8 cellular contexts compared by ENCODE assay signal in the genomic region with DNA sequence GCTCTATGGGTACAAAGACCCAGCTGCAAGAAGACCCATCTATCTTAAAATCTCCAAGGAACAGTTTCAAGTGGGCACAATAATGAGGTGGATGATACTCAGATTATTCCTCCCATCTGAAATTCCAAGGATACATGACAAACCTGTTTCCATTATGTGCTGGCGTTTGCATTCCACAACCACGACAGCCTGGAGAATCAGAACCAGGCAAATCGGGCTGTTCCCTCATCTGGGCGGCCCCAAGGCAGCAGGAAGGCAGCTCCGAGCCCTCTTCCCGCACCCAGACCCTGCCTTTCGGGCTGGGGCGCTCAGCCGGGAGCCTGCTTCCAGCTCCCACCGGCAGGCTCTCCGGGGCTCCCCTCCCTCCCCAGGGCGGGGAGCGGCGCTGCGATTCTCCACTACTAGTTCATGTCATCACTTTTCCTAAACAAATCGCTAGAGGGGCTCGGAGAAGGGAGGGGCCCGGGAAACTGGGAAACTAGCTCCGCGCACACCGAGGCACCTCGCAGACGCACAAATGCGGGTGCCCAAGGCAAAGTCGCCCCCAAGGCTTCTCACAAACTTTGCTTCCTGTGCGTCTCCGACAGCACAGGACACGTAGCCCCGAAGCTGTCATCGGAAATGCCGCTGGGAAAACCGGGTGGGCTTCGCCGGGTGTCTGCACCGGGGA. TPM values are rescaled to one million over a fixed set of nuclear protein-coding genes. Genes with fewer than 3 reads are reported as not detected.
A peak's percentile ranks its signal among the peaks of the same experiment; 100 is the strongest.
DNase-seq lines count a peak whose midpoint lies in the region; ATAC-seq and TF ChIP-seq lines count a peak whose summit lies in the region.

Gene MGLL (minus strand): TSS at position 350 of the 670 bp plus-strand sequence. CDS start 197 bp downstream, at position 153.

- no peaks in the 10 kb centered on the region for H3K36me3 ChIP-seq in WERI-Rb-1

- peak; percentile 6 for DNase-seq in activated CD4-positive, alpha-beta T cell treated with anti-CD3 and anti-CD28 coated beads for 48 hours
- DNase-seq in activated CD4-positive, alpha-beta T cell treated with anti-CD3 and anti-CD28 coated beads for 4 hours, result no peak
- peak; percentile 42 for DNase-seq in WERI-Rb-1
- peak; percentile 32 for DNase-seq in fibroblast of pulmonary artery (ENCODE audit: low read depth)
- DNase-seq in natural killer cell, result no peak
- DNase-seq in SKM-1 (lab: John Stamatoyannopoulos, UW; ENCODE audit: unreplicated experiment), result no peak
- DNase-seq in germinal center (ENCODE audit: low spot score), result no peak

- H3K27ac ChIP-seq in WERI-Rb-1, result peak within 1 kb of the TSS; percentile 59

- no peaks in the 10 kb centered on the region for H3K9me3 ChIP-seq in WERI-Rb-1 (ENCODE audit: severe bottlenecking)

- intact Hi-C loops in natural killer cell (cut with micrococcal nuclease), result no loop called here

- no peaks in the 10 kb centered on the region for H3K27me3 ChIP-seq in WERI-Rb-1 (ENCODE audit: insufficient read depth, low read depth, severe bottlenecking)

- ATAC-seq in HG03432 (IDR thresholded peaks at IDR 0.05; ENCODE audit: unreplicated experiment) (peak; percentile 33), natural killer cell (peak; percentile 14 to 50 (median 31))

- peak within 1 kb of the TSS; percentile 92 for H3K4me3 ChIP-seq in WERI-Rb-1 (ENCODE audit: low read depth, low read length)
- peak within 1 kb of the TSS; percentile 72 for H3K4me3 ChIP-seq in fibroblast of pulmonary artery (replicated peaks; ENCODE audit: low read depth, low read length)

- TF ChIP-seq CTCF in WERI-Rb-1 (IDR thresholded peaks at IDR 0.05; ENCODE audit: low read depth, low read length), result no peak
- TF ChIP-seq CTCF in fibroblast of pulmonary artery (IDR thresholded peaks at IDR 0.05; ENCODE audit: low read length, missing control alignments), result no peak
- no peak for TF ChIP-seq CTCF in natural killer cell (IDR thresholded peaks at IDR 0.05)

- H3K4me1 Mint-ChIP-seq in natural killer cell, result peaks cover 10 to 12% of the 10 kb centered on the region in 2 donors

- H3K27me3 Mint-ChIP-seq in natural killer cell (ENCODE audit: low read depth in 2 of 2), result peaks cover 36 to 51% of the 10 kb centered on the region in 2 donors

- peak within 1 kb of the TSS; percentile 91 for H3K4me3 Mint-ChIP-seq in natural killer cell

- H3K9me3 Mint-ChIP-seq in natural killer cell, result no peaks in the 10 kb centered on the region

- H3K36me3 Mint-ChIP-seq in natural killer cell, result no peaks in the 10 kb centered on the region

- no peak within 1 kb of the TSS for H3K27ac Mint-ChIP-seq in natural killer cell

RNA-seq across cellular contexts. Expression of gene MGLL, which starts in this region (rescaled TPM):
- total RNA-seq in natural killer cell, result 1 to 10 TPM; 2.7 to 4.6 (median 3.0) TPM

Comparison
In these comparisons a context has a peak if more than half of its experiments do, and no peak if none do; other contexts are left out.
1. DNase-seq: peak in activated CD4-positive, alpha-beta T cell treated with anti-CD3 and anti-CD28 coated beads for 48 hours (single experiment), WERI-Rb-1 (single experiment) and fibroblast of pulmonary artery (single experiment); none in activated CD4-positive, alpha-beta T cell treated with anti-CD3 and anti-CD28 coated beads for 4 hours (0 of 2), natural killer cell (single experiment), SKM-1 (single experiment) and germinal center (single experiment).